25 cellular contexts compared by ENCODE assay signal in the genomic region with DNA sequence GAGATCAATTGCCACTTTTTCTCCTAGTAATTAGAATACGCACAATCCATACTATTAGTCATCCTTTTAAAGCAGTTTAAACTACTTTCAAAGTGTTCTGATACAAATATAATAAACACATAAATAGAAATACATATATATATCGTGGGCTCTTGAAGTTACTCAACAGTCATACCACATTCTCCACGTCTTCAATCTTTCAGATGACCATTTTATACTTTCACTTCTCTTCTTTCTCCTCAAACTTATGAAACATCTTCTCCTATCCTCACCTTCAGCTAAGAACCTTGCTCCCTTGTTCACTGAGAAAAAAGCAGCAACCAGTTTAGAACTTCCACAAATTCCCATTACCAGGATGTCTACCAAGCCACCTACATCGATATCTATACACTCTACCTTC. TPM values are rescaled to one million over a fixed set of nuclear protein-coding genes. Genes with fewer than 3 reads are reported as not detected.
DNase-seq lines count a peak whose midpoint lies in the region; ATAC-seq lines count a peak whose summit lies in the region.
"Had no signal": no experiment of that assay in that cellular context is flagged by ENCODE, and none has a peak within 500 bp of the region (broad histone marks: within the 10 kb centered on the region; RNA-seq: fewer than 3 reads in every experiment).

No MANE protein-coding gene starts in this region.

- H3K4me1 Mint-ChIP-seq in activated CD8-positive, alpha-beta T cell treated with anti-CD3 and anti-CD28 coated beads, Interleukin-2, amount 10 ng/mL, durations not matched to agents 7 days and 5 days (ENCODE audit: low read depth) = no peaks in the 10 kb centered on the region
- H3K4me1 Mint-ChIP-seq in stimulated activated memory B cell treated with anti-CD40 and anti-IgM and Interleukin-4, amounts not matched to agents 10 μg/mL and 1 μg/mL and 100 μg/mL, for 72 hours = no peaks in the 10 kb centered on the region
- H3K4me1 Mint-ChIP-seq: CD8-positive, alpha-beta memory T cell; IgD-negative memory B cell had no signal

- H3K4me3 Mint-ChIP-seq in activated CD8-positive, alpha-beta T cell treated with anti-CD3 and anti-CD28 coated beads, Interleukin-2, amount 10 ng/mL, durations not matched to agents 7 days and 5 days = no peak overlapping the region
- no peak overlapping the region for H3K4me3 Mint-ChIP-seq in stimulated activated memory B cell treated with anti-CD40 and anti-IgM and Interleukin-4, amounts not matched to agents 10 μg/mL and 1 μg/mL and 100 μg/mL, for 72 hours
- H3K4me3 Mint-ChIP-seq: CD8-positive, alpha-beta memory T cell; IgD-negative memory B cell had no signal

- peak; percentile 56 for DNase-seq in MV-4-11 (lab: John Stamatoyannopoulos, UW)
- no peak for DNase-seq in dermis blood vessel endothelial cell
- no peak for DNase-seq in activated CD8-positive, alpha-beta T cell treated with anti-CD3 and anti-CD28 coated beads, Interleukin-2, amount 10 ng/mL, durations not matched to agents 7 days and 5 days
- DNase-seq: CD8-positive, alpha-beta memory T cell; DMS53; EL; GM23248; HCEC 1CT; Karpas-422; NCI-H1105 treated with DMSO at 0.1 percent for 48 hours; NCI-H187; NCI-H226; NCI-H524 treated with DMSO at 0.1 percent for 48 hours; Peyer's patch; Right ventricle myocardium superior; T-helper 1 cell; T-helper 9 cell had no signal

- H3K27me3 Mint-ChIP-seq in activated CD8-positive, alpha-beta T cell treated with anti-CD3 and anti-CD28 coated beads, Interleukin-2, amount 10 ng/mL, durations not matched to agents 7 days and 5 days (ENCODE audit: low read depth) = no peaks in the 10 kb centered on the region
- H3K27me3 Mint-ChIP-seq in stimulated activated memory B cell treated with anti-CD40 and anti-IgM and Interleukin-4, amounts not matched to agents 10 μg/mL and 1 μg/mL and 100 μg/mL, for 72 hours = no peaks in the 10 kb centered on the region
- H3K27me3 Mint-ChIP-seq: CD8-positive, alpha-beta memory T cell; IgD-negative memory B cell had no signal

- no peaks in the 10 kb centered on the region for H3K9me3 Mint-ChIP-seq in activated CD8-positive, alpha-beta T cell treated with anti-CD3 and anti-CD28 coated beads, Interleukin-2, amount 10 ng/mL, durations not matched to agents 7 days and 5 days (ENCODE audit: insufficient read depth)
- no peaks in the 10 kb centered on the region for H3K9me3 Mint-ChIP-seq in stimulated activated memory B cell treated with anti-CD40 and anti-IgM and Interleukin-4, amounts not matched to agents 10 μg/mL and 1 μg/mL and 100 μg/mL, for 72 hours
- H3K9me3 Mint-ChIP-seq: CD8-positive, alpha-beta memory T cell; IgD-negative memory B cell had no signal

- ATAC-seq in GM18868 (IDR thresholded peaks at IDR 0.05; ENCODE audit: unreplicated experiment) = peak; percentile 84
- peak; percentile 60 for ATAC-seq in GM21381 (IDR thresholded peaks at IDR 0.05; ENCODE audit: unreplicated experiment)
- ATAC-seq in HG02885 (IDR thresholded peaks at IDR 0.05; ENCODE audit: poor library complexity, unreplicated experiment) = peak; percentile 81
- no peak for ATAC-seq in activated CD8-positive, alpha-beta T cell treated with anti-CD3 and anti-CD28 coated beads, Interleukin-2, amount 10 ng/mL, durations not matched to agents 7 days and 5 days
- no peak for ATAC-seq in HG02678 (IDR thresholded peaks at IDR 0.05; ENCODE audit: unreplicated experiment)
- no peak for ATAC-seq in stimulated activated memory B cell treated with anti-CD40 and anti-IgM and Interleukin-4, amounts not matched to agents 10 μg/mL and 1 μg/mL and 100 μg/mL, for 72 hours
- ATAC-seq: GM12878, SK-N-SH treated with all-trans-retinoic acid at 6 μM for 48 hours had no signal

- H3K36me3 Mint-ChIP-seq in activated CD8-positive, alpha-beta T cell treated with anti-CD3 and anti-CD28 coated beads, Interleukin-2, amount 10 ng/mL, durations not matched to agents 7 days and 5 days (ENCODE audit: low read depth) = peaks cover 3% of the 10 kb centered on the region
- peaks cover 12% of the 10 kb centered on the region for H3K36me3 Mint-ChIP-seq in stimulated activated memory B cell treated with anti-CD40 and anti-IgM and Interleukin-4, amounts not matched to agents 10 μg/mL and 1 μg/mL and 100 μg/mL, for 72 hours

- POLR2A ChIA-PET in activated CD8-positive, alpha-beta T cell treated with anti-CD3 and anti-CD28 coated beads, Interleukin-2, amount 10 ng/mL, durations not matched to agents 7 days and 5 days (lab: Charles Lee) = no interaction called here

- no peak overlapping the region for H3K27ac Mint-ChIP-seq in activated CD8-positive, alpha-beta T cell treated with anti-CD3 and anti-CD28 coated beads, Interleukin-2, amount 10 ng/mL, durations not matched to agents 7 days and 5 days
- no peak overlapping the region for H3K27ac Mint-ChIP-seq in stimulated activated memory B cell treated with anti-CD40 and anti-IgM and Interleukin-4, amounts not matched to agents 10 μg/mL and 1 μg/mL and 100 μg/mL, for 72 hours
- H3K27ac Mint-ChIP-seq: CD8-positive, alpha-beta memory T cell; IgD-negative memory B cell had no signal

- CTCF ChIA-PET in activated CD8-positive, alpha-beta T cell treated with anti-CD3 and anti-CD28 coated beads, Interleukin-2, amount 10 ng/mL, durations not matched to agents 7 days and 5 days (lab: Charles Lee) = interaction anchor here (1.4 kb wide), 1 partner anchor 19 kb away, joined by 3 read pairs; the partner anchor contains the start of genes CEP290 and TMTC3

RNA-seq across cellular contexts. Expression of gene CEP290, which starts 19.2 kb away (rescaled TPM):
- 9.3 and 21.3 TPM in 2 replicates for total RNA-seq in dermis blood vessel endothelial cell
- total RNA-seq in activated CD8-positive, alpha-beta T cell treated with anti-CD3 and anti-CD28 coated beads, Interleukin-2, amount 10 ng/mL, durations not matched to agents 7 days and 5 days = 10 to 100 TPM; 10.3 to 10.6 TPM

RNA-seq across cellular contexts. Expression of gene TMTC3, which starts 19.4 kb away (rescaled TPM):
- total RNA-seq in dermis blood vessel endothelial cell = 38.8 and 42.7 TPM in 2 replicates
- 1 to 10 TPM; 5.3 to 5.4 TPM for total RNA-seq in activated CD8-positive, alpha-beta T cell treated with anti-CD3 and anti-CD28 coated beads, Interleukin-2, amount 10 ng/mL, durations not matched to agents 7 days and 5 days

Comparison
In these comparisons a context has a peak if more than half of its experiments do, and no peak if none do; other contexts are left out.
1. ATAC-seq: peak in GM18868 (single experiment), GM21381 (single experiment) and HG02885 (single experiment); none in activated CD8-positive, alpha-beta T cell treated with anti-CD3 and anti-CD28 coated beads, Interleukin-2, amount 10 ng/mL, durations not matched to agents 7 days and 5 days (single experiment), HG02678 (single experiment) and stimulated activated memory B cell treated with anti-CD40 and anti-IgM and Interleukin-4, amounts not matched to agents 10 μg/mL and 1 μg/mL and 100 μg/mL, for 72 hours (single experiment).